In the genomic region with DNA sequence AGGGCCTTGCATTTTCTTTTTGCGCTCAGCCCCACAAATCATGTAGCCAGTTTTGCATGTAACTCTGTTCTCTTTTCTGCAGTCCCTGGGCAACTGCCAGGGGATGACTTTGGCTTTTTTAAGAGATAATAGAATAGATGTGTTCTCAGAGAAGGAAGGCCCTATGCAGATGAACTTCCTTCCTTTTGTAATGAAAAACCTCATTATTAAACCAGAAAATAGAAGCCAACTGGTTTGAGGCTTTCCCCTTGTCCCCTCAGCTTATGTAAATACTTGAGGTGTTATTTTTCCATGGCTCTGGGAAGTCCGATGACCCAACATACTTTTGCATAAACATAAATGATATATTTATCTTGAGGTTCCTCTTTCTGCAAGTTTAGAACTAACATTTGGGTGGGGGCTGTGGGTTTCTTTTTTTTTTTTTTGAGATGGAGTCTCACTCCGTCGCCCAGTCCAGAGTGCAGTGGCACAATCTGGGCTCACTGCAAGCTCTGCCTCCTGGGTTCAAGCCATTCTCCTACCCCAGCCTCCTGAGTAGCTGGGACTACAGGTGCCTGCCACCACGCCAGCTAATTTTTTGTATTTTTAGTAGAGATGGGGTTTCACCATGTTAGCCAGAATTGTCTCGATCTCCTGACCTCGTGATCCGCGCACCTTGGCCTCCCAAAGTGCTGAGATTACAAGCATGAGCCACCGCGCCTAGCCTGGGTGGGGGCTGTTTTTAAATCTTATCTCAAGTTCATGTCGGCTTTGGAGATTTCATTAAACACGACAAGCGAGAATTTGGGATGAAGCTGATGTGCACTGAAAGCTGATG, we compare ENCODE assay signal across 16 cellular contexts. TPM values are rescaled to one million over a fixed set of nuclear protein-coding genes. Genes with fewer than 3 reads are reported as not detected.
DNase-seq lines count a peak whose midpoint lies in the region; ATAC-seq and TF ChIP-seq lines count a peak whose summit lies in the region.
"Had no signal": no experiment of that assay in that cellular context is flagged by ENCODE, and none has a peak within 500 bp of the region (broad histone marks: within the 10 kb centered on the region; RNA-seq: fewer than 3 reads in every experiment).

No MANE protein-coding gene starts in this region.

- H3K27ac ChIP-seq in HUES64 (ENCODE audit: low read depth, low read length) (peak overlapping the region; percentile 59; the same call in 1 of the 2 replicates), mesendoderm (ENCODE audit: low read depth, low read length) (no peak overlapping the region)
- H3K27ac ChIP-seq: breast epithelium, KMS-11, SJCRH30 had no signal

- POLR2A ChIA-PET in activated B cell treated with CpG ODN at 0.5 μM for 24 hours (lab: Charles Lee), result interaction anchor here (0.7 to 1.6 kb wide), 9 partner anchors 9 to 305 kb away, joined by 3 to 7 read pairs (median 3); partner anchors contain the start of gene FCRL5

- H3K27ac Mint-ChIP-seq in activated B cell treated with CpG ODN at 0.5 μM for 24 hours (peak overlapping the region; percentile 67), CD14-positive monocyte (peak overlapping the region in 2 of 7 donors; percentile 50 to 68)
- H3K27ac Mint-ChIP-seq: activated CD4-positive, alpha-beta T cell treated with anti-CD3 and anti-CD28 coated beads, Interleukin-2, amount 10 ng/mL, durations not matched to agents 7 days and 5 days had no signal

- no peak overlapping the region for H3K4me3 ChIP-seq in HUES64 (ENCODE audit: low read length)
- H3K4me3 ChIP-seq in mesendoderm (ENCODE audit: low read length), result no peak overlapping the region
- H3K4me3 ChIP-seq: breast epithelium, SJCRH30 had no signal

- H3K36me3 ChIP-seq in HUES64 (ENCODE audit: insufficient read depth, low read length), result no peaks in the 10 kb centered on the region
- no peaks in the 10 kb centered on the region for H3K36me3 ChIP-seq in mesendoderm (ENCODE audit: control insufficient read depth, insufficient read depth, low read length)
- H3K36me3 ChIP-seq: breast epithelium, SJCRH30 had no signal

- no peaks in the 10 kb centered on the region for H3K9me3 Mint-ChIP-seq in activated B cell treated with CpG ODN at 0.5 μM for 24 hours
- H3K9me3 Mint-ChIP-seq in CD14-positive monocyte, result peaks cover 0 to 3% (median 0%) of the 10 kb centered on the region in 7 donors
- H3K9me3 Mint-ChIP-seq: activated CD4-positive, alpha-beta T cell treated with anti-CD3 and anti-CD28 coated beads, Interleukin-2, amount 10 ng/mL, durations not matched to agents 7 days and 5 days had no signal

- no peak overlapping the region for H3K4me2 ChIP-seq in mesendoderm (ENCODE audit: low read length)
- H3K4me2 ChIP-seq: KMS-11 had no signal

- no peaks in the 10 kb centered on the region for H3K79me1 ChIP-seq in mesendoderm (ENCODE audit: low read length)

- H3K9me3 ChIP-seq in HUES64 (ENCODE audit: insufficient read depth, low read depth, low read length), result no peaks in the 10 kb centered on the region
- H3K9me3 ChIP-seq: breast epithelium, SJCRH30 had no signal

- H4K5ac ChIP-seq in mesendoderm (ENCODE audit: low read length), result no peak overlapping the region

- H3K4me3 Mint-ChIP-seq in activated B cell treated with CpG ODN at 0.5 μM for 24 hours (peak overlapping the region; percentile 50), CD14-positive monocyte (peak overlapping the region in 1 of 2 donors; percentile 21)
- H3K4me3 Mint-ChIP-seq: activated CD4-positive, alpha-beta T cell treated with anti-CD3 and anti-CD28 coated beads, Interleukin-2, amount 10 ng/mL, durations not matched to agents 7 days and 5 days had no signal

- DNase-seq in GDM1 (lab: John Stamatoyannopoulos, UW) (peak; percentile 31), activated B cell treated with CpG ODN at 0.5 μM for 24 hours (no peak), NCI-H774 (lab: John Stamatoyannopoulos, UW) (no peak), mesendoderm (no peak), CD14-positive monocyte (ENCODE audit: low spot score) (no peak)
- DNase-seq: activated CD4-positive, alpha-beta T cell treated with anti-CD3 and anti-CD28 coated beads, Interleukin-2, amount 10 ng/mL, durations not matched to agents 7 days and 5 days; activated effector memory CD4-positive, alpha-beta T cell treated with anti-CD3 and anti-CD28 coated beads, Interleukin-2, amount 50 U/mL, for 16 hours; NCI-H446; SJCRH30 had no signal

- no peak overlapping the region for H2BK15ac ChIP-seq in mesendoderm (replicated peaks; ENCODE audit: low read depth)

- H3K9ac ChIP-seq in HUES64 (ENCODE audit: low read depth, low read length) (no peak overlapping the region), mesendoderm (ENCODE audit: low read length) (no peak overlapping the region)
- H3K9ac ChIP-seq: KMS-11 had no signal

- CTCF ChIA-PET in activated B cell treated with CpG ODN at 0.5 μM for 24 hours (lab: Charles Lee), result interaction anchor here (0.9 to 1.5 kb wide), 3 partner anchors 14 to 208 kb away, joined by 3 to 4 read pairs (median 4); no protein-coding TSS in a partner anchor

- H2BK120ac ChIP-seq in mesendoderm (ENCODE audit: low read depth, low read length), result no peak overlapping the region

- ATAC-seq in GM21423 (IDR thresholded peaks at IDR 0.05; ENCODE audit: unreplicated experiment) (peak; percentile 54), activated B cell treated with CpG ODN at 0.5 μM for 24 hours (ENCODE audit: low read depth) (peak; percentile 70), HG03159 (IDR thresholded peaks at IDR 0.05; ENCODE audit: unreplicated experiment) (no peak)
- ATAC-seq: right cardiac atrium had no signal

- H4K8ac ChIP-seq in mesendoderm (ENCODE audit: low read depth, low read length), result no peak overlapping the region

- no peaks in the 10 kb centered on the region for H3K79me2 ChIP-seq in mesendoderm (ENCODE audit: control insufficient read depth, insufficient read depth, low read length)

- H2AK5ac ChIP-seq in mesendoderm (ENCODE audit: low read length), result no peak overlapping the region

- H3K27me3 Mint-ChIP-seq in activated B cell treated with CpG ODN at 0.5 μM for 24 hours (no peaks in the 10 kb centered on the region), CD14-positive monocyte (ENCODE audit: low read depth in 3 of 3) (peaks cover 6 to 37% (median 9%) of the 10 kb centered on the region in 3 donors)

- no peak overlapping the region for H3K4ac ChIP-seq in mesendoderm (ENCODE audit: low read depth, low read length)

- intact Hi-C loops in activated B cell treated with CpG ODN at 0.5 μM for 24 hours (cut with micrococcal nuclease) (loop anchor here (1.0 to 10.0 kb wide), 4 partner anchors 14 to 1448 kb away; partner anchors contain the start of gene FCRL5), CD14-positive monocyte (cut with micrococcal nuclease) (no loop called here)

- H3K23ac ChIP-seq in mesendoderm (ENCODE audit: low read length), result no peak overlapping the region

- H3K18ac ChIP-seq in mesendoderm (ENCODE audit: low read length), result no peak overlapping the region

- H3K4me1 Mint-ChIP-seq in activated B cell treated with CpG ODN at 0.5 μM for 24 hours (peaks cover 80% of the 10 kb centered on the region), CD14-positive monocyte (peaks cover 43% of the 10 kb centered on the region)

- H3K4me1 ChIP-seq in HUES64 (ENCODE audit: insufficient read depth, low read length), result peaks cover 40% of the 10 kb centered on the region
- peaks cover 1% of the 10 kb centered on the region for H3K4me1 ChIP-seq in mesendoderm (ENCODE audit: control insufficient read depth, low read depth, low read length)
- H3K4me1 ChIP-seq: breast epithelium, SJCRH30 had no signal

- H2BK5ac ChIP-seq in mesendoderm (ENCODE audit: low read length), result no peak overlapping the region

- H3K27me3 ChIP-seq in HUES64 (ENCODE audit: insufficient read depth, low read length), result no peaks in the 10 kb centered on the region
- no peaks in the 10 kb centered on the region for H3K27me3 ChIP-seq in mesendoderm (ENCODE audit: insufficient read depth, low read length, poor library complexity)
- H3K27me3 ChIP-seq: breast epithelium had no signal

- H3K36me3 Mint-ChIP-seq in activated B cell treated with CpG ODN at 0.5 μM for 24 hours (ENCODE audit: low read depth) (no peaks in the 10 kb centered on the region), CD14-positive monocyte (no peaks in the 10 kb centered on the region)

- WGBS in HUES64, result 85% methylated on average over 13 of the region's 14 CpGs
- no CpG with 5 or more reads among the region's 14 CpGs for WGBS in mesendoderm (ENCODE audit: extremely low coverage, insufficient coverage, low lambda C conversion rate)

- H3K56ac ChIP-seq in mesendoderm (ENCODE audit: low read length), result no peak overlapping the region

- no peak for TF ChIP-seq CTCF in activated B cell treated with CpG ODN at 0.5 μM for 24 hours (IDR thresholded peaks at IDR 0.05)
- TF ChIP-seq CTCF in CD14-positive monocyte (IDR thresholded peaks at IDR 0.05), result no peak

RNA-seq across cellular contexts. Expression of gene FCRL5, which starts 14.4 kb away (rescaled TPM):
- polyA plus RNA-seq in HUES64 (2013, experiment 1 of 2), result 0.90 TPM
- polyA plus RNA-seq in HUES64 (2013, experiment 2 of 2), result 0.44 TPM
- 40.4 and 55.4 TPM in 2 replicates for total RNA-seq in activated B cell treated with CpG ODN at 0.5 μM for 24 hours
- polyA plus RNA-seq in mesendoderm (2013, experiment 1 of 2), result 0.53 TPM
- 0.52 TPM for polyA plus RNA-seq in mesendoderm (2013, experiment 2 of 2)
- under 1 TPM in 1 of 2 donors, not detected in 1; 0.06 TPM for polyA plus RNA-seq in CD14-positive monocyte
- total RNA-seq: activated CD4-positive, alpha-beta T cell treated with anti-CD3 and anti-CD28 coated beads, Interleukin-2, amount 10 ng/mL, durations not matched to agents 7 days and 5 days; temporal lobe had no signal
- polyA plus RNA-seq: right cardiac atrium had no signal

RNA-seq across cellular contexts. Expression of gene FCRL4, which starts 31.2 kb away (rescaled TPM):
- polyA plus RNA-seq in HUES64 (2013, experiment 1 of 2), result not detected
- not detected for polyA plus RNA-seq in HUES64 (2013, experiment 2 of 2)
- 6.3 and 6.7 TPM in 2 replicates for total RNA-seq in activated B cell treated with CpG ODN at 0.5 μM for 24 hours
- not detected for polyA plus RNA-seq in mesendoderm (2013, experiment 1 of 2)
- not detected for polyA plus RNA-seq in mesendoderm (2013, experiment 2 of 2)
- polyA plus RNA-seq in CD14-positive monocyte, result not detected
- total RNA-seq: activated CD4-positive, alpha-beta T cell treated with anti-CD3 and anti-CD28 coated beads, Interleukin-2, amount 10 ng/mL, durations not matched to agents 7 days and 5 days; right cardiac atrium; SJCRH30; temporal lobe had no signal
- polyA plus RNA-seq: right cardiac atrium had no signal
